22 cellular contexts compared by ENCODE assay signal in the genomic region with DNA sequence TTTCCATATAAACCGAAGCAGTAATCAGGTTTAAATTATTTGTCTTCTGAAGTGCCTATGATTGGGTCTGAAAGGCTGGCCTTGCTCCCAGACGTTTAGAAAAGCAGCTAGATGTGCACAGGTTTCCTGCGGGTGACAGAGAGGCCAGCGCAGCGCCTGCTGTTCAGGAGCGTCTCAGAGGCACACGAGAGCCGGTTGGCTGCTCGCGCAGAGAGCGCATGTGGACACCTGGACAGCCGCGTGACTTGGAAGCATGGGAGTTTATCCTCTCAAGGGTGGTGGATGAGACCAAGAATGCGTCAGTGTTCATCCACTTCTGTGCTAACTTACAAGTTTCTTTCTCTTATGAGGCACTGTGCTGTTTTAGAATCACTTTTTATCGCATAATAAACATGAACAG.
DNase-seq lines count a peak whose midpoint lies in the region; ATAC-seq and TF ChIP-seq lines count a peak whose summit lies in the region.
"Had no signal": no experiment of that assay in that cellular context is flagged by ENCODE, and none has a peak within 500 bp of the region (broad histone marks: within the 10 kb centered on the region; RNA-seq: fewer than 3 reads in every experiment).

No MANE protein-coding gene starts in this region.

- H3K27ac ChIP-seq in heart left ventricle = peak overlapping the region in 1 of 12 donors; percentile 41
- no peak overlapping the region for H3K27ac ChIP-seq in right cardiac atrium (ENCODE audit: low read length)
- H3K27ac ChIP-seq: esophagus squamous epithelium, prostate gland, stomach had no signal

- peak in 3 of 4 donors; percentile 15 to 70 (median 58) for ATAC-seq in heart left ventricle
- ATAC-seq in Right ventricle myocardium inferior = no peak
- ATAC-seq in right cardiac atrium = peak; percentile 57 to 61
- ATAC-seq: activated CD4-positive, alpha-beta T cell treated with anti-CD3 and anti-CD28 coated beads for 36 hours had no signal

- DNase-seq in heart left ventricle = peak in 1 of 5 donors; percentile 32
- DNase-seq in Right ventricle myocardium inferior (ENCODE audit: missing footprints) = no peak
- peak; percentile 9 for DNase-seq in NCI-H774 (lab: John Stamatoyannopoulos, UW)
- DNase-seq in right cardiac atrium = peak; percentile 14 to 62 (median 46)
- DNase-seq in pons (ENCODE audit: low spot score) = no peak
- DNase-seq in NCI-H2171 (lab: John Stamatoyannopoulos, UW) = no peak
- DNase-seq in occipital lobe (lab: John Stamatoyannopoulos, UW) = no peak
- no peak for DNase-seq in NCI-H82 treated with DMSO at 0.1 percent for 48 hours (lab: John Stamatoyannopoulos, UW; ENCODE audit: unreplicated experiment)
- DNase-seq: activated CD4-positive, alpha-beta T cell treated with anti-CD3 and anti-CD28 coated beads for 36 hours; activated naive CD4-positive, alpha-beta T cell treated with anti-CD3 and anti-CD28 coated beads, Interleukin-2, amount 50 U/mL, for 16 hours; aorta; BE2C; central memory CD4-positive, alpha-beta T cell; effector memory CD4-positive, alpha-beta T cell; EL; esophagus squamous epithelium; H9; KG1; stimulated activated CD4-positive, alpha-beta T cell treated with anti-CD3 and anti-CD28 coated beads, Interleukin-4, amount 100 ng/mL, for 4 hours; stomach; SW 1271 had no signal

- WGBS in heart left ventricle, 4 donors = 73 to 87% (median 78%) methylated on average over 15 of the region's 15 CpGs
- WGBS in right cardiac atrium = 80% methylated on average over 15 of the region's 15 CpGs

- H3K4me3 ChIP-seq in heart left ventricle (no peak overlapping the region), right cardiac atrium (ENCODE audit: low read length) (no peak overlapping the region)
- H3K4me3 ChIP-seq: esophagus squamous epithelium, prostate gland, stomach had no signal

- intact Hi-C loops in heart left ventricle (cut with DNase I) (loop anchor here in 1 of 10 donors (10.0 kb wide), 1 partner anchor 580 kb away; no protein-coding TSS in a partner anchor), Right ventricle myocardium inferior (cut with DNase I) (no loop called here), right cardiac atrium (cut with DNase I) (no loop called here)

- no peak for TF ChIP-seq POLR2A in heart left ventricle (IDR thresholded peaks at IDR 0.05)

- TF ChIP-seq CTCF in heart left ventricle (IDR thresholded peaks at IDR 0.05) = no peak

- no peaks in the 10 kb centered on the region for H3K27me3 ChIP-seq in heart left ventricle
- H3K27me3 ChIP-seq in right cardiac atrium (ENCODE audit: control insufficient read depth, insufficient read depth) = no peaks in the 10 kb centered on the region
- H3K27me3 ChIP-seq: BE2C, esophagus squamous epithelium, stomach had no signal

- H3K4me1 ChIP-seq in heart left ventricle = no peaks in the 10 kb centered on the region
- H3K4me1 ChIP-seq in right cardiac atrium (ENCODE audit: control insufficient read depth, insufficient read depth, low read length) = no peaks in the 10 kb centered on the region
- H3K4me1 ChIP-seq: BE2C, prostate gland had no signal

- no peaks in the 10 kb centered on the region for H3K9me3 ChIP-seq in heart left ventricle
- H3K9me3 ChIP-seq in right cardiac atrium (ENCODE audit: control insufficient read depth, low read length) = no peaks in the 10 kb centered on the region
- H3K9me3 ChIP-seq: BE2C, esophagus squamous epithelium, prostate gland, stomach had no signal

- peaks cover 0 to 7% (median 0%) of the 10 kb centered on the region in 9 donors for H3K36me3 ChIP-seq in heart left ventricle
- H3K36me3 ChIP-seq: BE2C, esophagus squamous epithelium, prostate gland, stomach had no signal

Comparison
In these comparisons a context has a peak if more than half of its experiments do, and no peak if none do; other contexts are left out.
1. DNase-seq: peak in NCI-H774 (single experiment) and right cardiac atrium (3 of 3); none in Right ventricle myocardium inferior (single experiment), pons (single experiment), NCI-H2171 (single experiment), occipital lobe (single experiment) and NCI-H82 treated with DMSO at 0.1 percent for 48 hours (single experiment).